1 cellular context compared by ENCODE assay signal in the genomic region with DNA sequence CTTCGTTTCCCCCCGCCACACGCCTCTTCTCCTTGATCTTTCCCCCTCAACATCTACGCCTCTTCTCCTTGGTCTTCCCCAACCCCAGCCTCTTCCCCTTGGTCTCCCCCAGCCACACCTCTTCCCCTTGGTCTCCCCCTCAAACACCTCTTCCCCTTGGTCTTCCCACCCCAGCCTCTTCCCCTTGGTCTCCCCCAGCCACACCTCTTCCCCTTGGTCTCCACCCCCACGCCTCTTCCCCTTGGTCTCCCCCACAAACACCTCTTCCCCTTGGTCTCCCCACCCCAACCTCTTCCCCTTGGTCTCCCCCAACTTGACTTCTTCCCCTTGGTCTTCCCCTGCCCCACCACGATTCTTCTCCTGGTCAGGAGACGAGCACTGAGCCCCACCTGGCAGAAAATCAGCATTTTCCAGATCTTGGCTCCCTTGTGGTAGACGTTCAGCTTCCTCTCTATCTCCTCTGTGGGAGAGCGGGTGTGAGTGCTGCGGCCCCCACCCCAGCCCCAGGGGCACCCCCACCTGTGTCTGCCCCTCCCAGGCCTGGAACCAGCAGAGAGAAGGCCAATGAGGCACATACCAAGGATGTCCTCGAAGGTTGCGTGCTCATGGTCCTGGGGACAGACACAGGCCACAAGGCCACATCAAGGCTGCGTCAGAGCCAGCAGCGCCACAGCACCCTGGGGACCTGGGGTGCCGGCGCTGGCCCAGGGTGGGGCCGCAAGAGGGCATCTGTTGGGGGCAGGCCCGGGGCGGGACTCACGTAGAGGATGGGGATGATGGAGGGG.
TF ChIP-seq lines count a peak whose summit lies in the region.

No MANE protein-coding gene starts in this region.

TF ChIP-seq in SK-N-SH, 30 proteins besides CTCF, POLR2A, EP300 and RAD21:
- TF ChIP-seq, protein P1, sequence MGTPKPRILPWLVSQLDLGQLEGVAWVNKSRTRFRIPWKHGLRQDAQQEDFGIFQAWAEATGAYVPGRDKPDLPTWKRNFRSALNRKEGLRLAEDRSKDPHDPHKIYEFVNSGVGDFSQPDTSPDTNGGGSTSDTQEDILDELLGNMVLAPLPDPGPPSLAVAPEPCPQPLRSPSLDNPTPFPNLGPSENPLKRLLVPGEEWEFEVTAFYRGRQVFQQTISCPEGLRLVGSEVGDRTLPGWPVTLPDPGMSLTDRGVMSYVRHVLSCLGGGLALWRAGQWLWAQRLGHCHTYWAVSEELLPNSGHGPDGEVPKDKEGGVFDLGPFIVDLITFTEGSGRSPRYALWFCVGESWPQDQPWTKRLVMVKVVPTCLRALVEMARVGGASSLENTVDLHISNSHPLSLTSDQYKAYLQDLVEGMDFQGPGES (IDR thresholded peaks at IDR 0.05; ENCODE audit: low read depth, low read length), result no peak
- TF ChIP-seq FOXJ3 (CRISPR knock-in tag; IDR thresholded peaks at IDR 0.05) (no peak), TEAD4 (IDR thresholded peaks at IDR 0.05; ENCODE audit: borderline replicate concordance, insufficient read depth) (no peak), SIN3A (IDR thresholded peaks at IDR 0.05; ENCODE audit: borderline replicate concordance, low read depth, low read length) (no peak), GABPA (IDR thresholded peaks at IDR 0.05; ENCODE audit: low read depth) (no peak), TCF12 (IDR thresholded peaks at IDR 0.05) (no peak), SMC3 (IDR thresholded peaks at IDR 0.05; ENCODE audit: low read depth, low read length) (no peak), RFX5 (IDR thresholded peaks at IDR 0.05; ENCODE audit: low read length) (no peak), TAF1 (IDR thresholded peaks at IDR 0.05; ENCODE audit: borderline replicate concordance, low read depth, low read length) (no peak), POLR2AphosphoS5 (IDR thresholded peaks at IDR 0.05; ENCODE audit: low read depth, low read length) (no peak), NFIC (IDR thresholded peaks at IDR 0.05; ENCODE audit: borderline replicate concordance) (no peak), FOSL2 (IDR thresholded peaks at IDR 0.05; ENCODE audit: borderline replicate concordance, low read depth) (no peak), RCOR1 (IDR thresholded peaks at IDR 0.05; ENCODE audit: low read length) (no peak)
- TF ChIP-seq, protein P2, sequence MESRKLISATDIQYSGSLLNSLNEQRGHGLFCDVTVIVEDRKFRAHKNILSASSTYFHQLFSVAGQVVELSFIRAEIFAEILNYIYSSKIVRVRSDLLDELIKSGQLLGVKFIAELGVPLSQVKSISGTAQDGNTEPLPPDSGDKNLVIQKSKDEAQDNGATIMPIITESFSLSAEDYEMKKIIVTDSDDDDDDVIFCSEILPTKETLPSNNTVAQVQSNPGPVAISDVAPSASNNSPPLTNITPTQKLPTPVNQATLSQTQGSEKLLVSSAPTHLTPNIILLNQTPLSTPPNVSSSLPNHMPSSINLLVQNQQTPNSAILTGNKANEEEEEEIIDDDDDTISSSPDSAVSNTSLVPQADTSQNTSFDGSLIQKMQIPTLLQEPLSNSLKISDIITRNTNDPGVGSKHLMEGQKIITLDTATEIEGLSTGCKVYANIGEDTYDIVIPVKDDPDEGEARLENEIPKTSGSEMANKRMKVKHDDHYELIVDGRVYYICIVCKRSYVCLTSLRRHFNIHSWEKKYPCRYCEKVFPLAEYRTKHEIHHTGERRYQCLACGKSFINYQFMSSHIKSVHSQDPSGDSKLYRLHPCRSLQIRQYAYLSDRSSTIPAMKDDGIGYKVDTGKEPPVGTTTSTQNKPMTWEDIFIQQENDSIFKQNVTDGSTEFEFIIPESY (IDR thresholded peaks at IDR 0.05; ENCODE audit: borderline replicate concordance, low read depth), result no peak
- TF ChIP-seq, protein P3, sequence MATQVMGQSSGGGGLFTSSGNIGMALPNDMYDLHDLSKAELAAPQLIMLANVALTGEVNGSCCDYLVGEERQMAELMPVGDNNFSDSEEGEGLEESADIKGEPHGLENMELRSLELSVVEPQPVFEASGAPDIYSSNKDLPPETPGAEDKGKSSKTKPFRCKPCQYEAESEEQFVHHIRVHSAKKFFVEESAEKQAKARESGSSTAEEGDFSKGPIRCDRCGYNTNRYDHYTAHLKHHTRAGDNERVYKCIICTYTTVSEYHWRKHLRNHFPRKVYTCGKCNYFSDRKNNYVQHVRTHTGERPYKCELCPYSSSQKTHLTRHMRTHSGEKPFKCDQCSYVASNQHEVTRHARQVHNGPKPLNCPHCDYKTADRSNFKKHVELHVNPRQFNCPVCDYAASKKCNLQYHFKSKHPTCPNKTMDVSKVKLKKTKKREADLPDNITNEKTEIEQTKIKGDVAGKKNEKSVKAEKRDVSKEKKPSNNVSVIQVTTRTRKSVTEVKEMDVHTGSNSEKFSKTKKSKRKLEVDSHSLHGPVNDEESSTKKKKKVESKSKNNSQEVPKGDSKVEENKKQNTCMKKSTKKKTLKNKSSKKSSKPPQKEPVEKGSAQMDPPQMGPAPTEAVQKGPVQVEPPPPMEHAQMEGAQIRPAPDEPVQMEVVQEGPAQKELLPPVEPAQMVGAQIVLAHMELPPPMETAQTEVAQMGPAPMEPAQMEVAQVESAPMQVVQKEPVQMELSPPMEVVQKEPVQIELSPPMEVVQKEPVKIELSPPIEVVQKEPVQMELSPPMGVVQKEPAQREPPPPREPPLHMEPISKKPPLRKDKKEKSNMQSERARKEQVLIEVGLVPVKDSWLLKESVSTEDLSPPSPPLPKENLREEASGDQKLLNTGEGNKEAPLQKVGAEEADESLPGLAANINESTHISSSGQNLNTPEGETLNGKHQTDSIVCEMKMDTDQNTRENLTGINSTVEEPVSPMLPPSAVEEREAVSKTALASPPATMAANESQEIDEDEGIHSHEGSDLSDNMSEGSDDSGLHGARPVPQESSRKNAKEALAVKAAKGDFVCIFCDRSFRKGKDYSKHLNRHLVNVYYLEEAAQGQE (IDR thresholded peaks at IDR 0.05; ENCODE audit: low read depth, low read length), result no peak
- TF ChIP-seq, protein P4, sequence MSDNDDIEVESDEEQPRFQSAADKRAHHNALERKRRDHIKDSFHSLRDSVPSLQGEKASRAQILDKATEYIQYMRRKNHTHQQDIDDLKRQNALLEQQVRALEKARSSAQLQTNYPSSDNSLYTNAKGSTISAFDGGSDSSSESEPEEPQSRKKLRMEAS (IDR thresholded peaks at IDR 0.05; ENCODE audit: low read depth), result no peak
- TF ChIP-seq, protein P5, sequence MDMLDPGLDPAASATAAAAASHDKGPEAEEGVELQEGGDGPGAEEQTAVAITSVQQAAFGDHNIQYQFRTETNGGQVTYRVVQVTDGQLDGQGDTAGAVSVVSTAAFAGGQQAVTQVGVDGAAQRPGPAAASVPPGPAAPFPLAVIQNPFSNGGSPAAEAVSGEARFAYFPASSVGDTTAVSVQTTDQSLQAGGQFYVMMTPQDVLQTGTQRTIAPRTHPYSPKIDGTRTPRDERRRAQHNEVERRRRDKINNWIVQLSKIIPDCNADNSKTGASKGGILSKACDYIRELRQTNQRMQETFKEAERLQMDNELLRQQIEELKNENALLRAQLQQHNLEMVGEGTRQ (IDR thresholded peaks at IDR 0.05; ENCODE audit: borderline replicate concordance, low read depth, low read length), result no peak
TF ChIP-seq in SK-N-SH: peak in this region for 0.
